ENCODE assay signal across 8 cellular contexts in genomic region chr17:63702223-63702577, GRCh38. TPM values are rescaled to one million over a fixed set of nuclear protein-coding genes. Genes with fewer than 3 reads are reported as not detected.
DNase-seq lines count a peak whose midpoint lies in the region.

No MANE protein-coding gene starts in this region.

- H3K36me3 Mint-ChIP-seq in immature natural killer cell = peaks cover 3 to 18% (median 9%) of the 10 kb centered on the region in 3 donors

- peak overlapping the region; percentile 98 for H3K27ac ChIP-seq in thymus (ENCODE audit: low read depth)

- H3K9me3 ChIP-seq in thymus (ENCODE audit: control insufficient read depth) = no peaks in the 10 kb centered on the region

- peaks cover 46% of the 10 kb centered on the region for H3K36me3 ChIP-seq in thymus (ENCODE audit: control insufficient read depth, insufficient read depth)

- peaks cover 67 to 69% of the 10 kb centered on the region in 2 donors for H3K4me1 Mint-ChIP-seq in immature natural killer cell

- H3K27ac Mint-ChIP-seq in immature natural killer cell = peak overlapping the region; percentile 91 to 99 (median 96)

- H3K27me3 Mint-ChIP-seq in immature natural killer cell (ENCODE audit: low read depth in 3 of 3) = peaks cover 28 to 42% (median 29%) of the 10 kb centered on the region in 3 donors

- 29% methylated on average over 5 of the region's 5 CpGs for WGBS in thymus

- H3K9me3 Mint-ChIP-seq in immature natural killer cell = no peaks in the 10 kb centered on the region

- no peaks in the 10 kb centered on the region for H3K27me3 ChIP-seq in thymus (ENCODE audit: control insufficient read depth, insufficient read depth)

- peak overlapping the region; percentile 44 for H3K4me3 ChIP-seq in thymus (ENCODE audit: low read length)

- peak; percentile 62 for DNase-seq in NK-92 treated with Interleukin-12 subunit alpha and Interleukin-12 subunit beta, amount 100 ng/mL, for 24 hours (lab: John Stamatoyannopoulos, UW)
- DNase-seq in NK-92 (lab: John Stamatoyannopoulos, UW; ENCODE audit: unreplicated experiment) (no peak), immature natural killer cell (peak; percentile 76 to 78 (median 76)), LoVo (ENCODE audit: low spot score) (no peak), SHP77 treated with DMSO at 0.1 percent for 48 hours (lab: John Stamatoyannopoulos, UW) (no peak), NCI-H1694 treated with DMSO at 0.1 percent for 48 hours (lab: John Stamatoyannopoulos, UW) (no peak)
- peak; percentile 40 to 41 for DNase-seq in activated CD4-positive, alpha-beta T cell treated with anti-CD3 and anti-CD28 coated beads, Interleukin-2, amount 50 U/mL, for 4 hours

- peak overlapping the region; percentile 90 to 95 (median 92) for H3K4me3 Mint-ChIP-seq in immature natural killer cell

- peaks cover 36% of the 10 kb centered on the region for H3K4me1 ChIP-seq in thymus (ENCODE audit: control insufficient read depth, insufficient read depth, low read length)

RNA-seq across cellular contexts. Expression of gene LIMD2, which starts 2.3 kb away (rescaled TPM):
- 100 to 1,000 TPM; 273 to 573 (median 404) TPM for polyA plus RNA-seq in immature natural killer cell
- polyA plus RNA-seq in thymus = 309 TPM

RNA-seq across cellular contexts. Expression of gene STRADA, which starts 39.4 kb away (rescaled TPM):
- polyA plus RNA-seq in immature natural killer cell (10 to 100 TPM; 22.3 to 34.9 (median 33.0) TPM), thymus (32.2 TPM)

Comparison
In these comparisons a context has a peak if more than half of its experiments do, and no peak if none do; other contexts are left out.
1. DNase-seq: peak in NK-92 treated with Interleukin-12 subunit alpha and Interleukin-12 subunit beta, amount 100 ng/mL, for 24 hours (single experiment), activated CD4-positive, alpha-beta T cell treated with anti-CD3 and anti-CD28 coated beads, Interleukin-2, amount 50 U/mL, for 4 hours (2 of 2) and immature natural killer cell (3 of 3); none in NK-92 (single experiment), LoVo (single experiment), SHP77 treated with DMSO at 0.1 percent for 48 hours (single experiment) and NCI-H1694 treated with DMSO at 0.1 percent for 48 hours (single experiment).